In genomic region chr12:23921099-23921846, GRCh38 we compare ENCODE assay signal across 17 cellular contexts. TPM values are rescaled to one million over a fixed set of nuclear protein-coding genes. Genes with fewer than 3 reads are reported as not detected.
DNase-seq lines count a peak whose midpoint lies in the region; ATAC-seq and TF ChIP-seq lines count a peak whose summit lies in the region.
"Had no signal": no experiment of that assay in that cellular context is flagged by ENCODE, and none has a peak within 500 bp of the region (broad histone marks: within the 10 kb centered on the region; RNA-seq: fewer than 3 reads in every experiment).

No MANE protein-coding gene starts in this region.

- H3K4me3 ChIP-seq in GM12865 (ENCODE audit: low read depth, low read length) = no peak overlapping the region
- no peak overlapping the region for H3K4me3 ChIP-seq in iPS-15b (ENCODE audit: low read depth, low read length)
- no peak overlapping the region for H3K4me3 ChIP-seq in right lobe of liver
- H3K4me3 ChIP-seq: SK-N-MC had no signal

- H3K9me3 ChIP-seq in iPS-15b (ENCODE audit: control insufficient read depth, insufficient read depth, low read length) (no peaks in the 10 kb centered on the region), right lobe of liver (no peaks in the 10 kb centered on the region)
- H3K9me3 ChIP-seq: esophagus squamous epithelium had no signal

- peak overlapping the region; percentile 4 for H3K9ac ChIP-seq in iPS-15b (ENCODE audit: low read depth, low read length)
- H3K9ac ChIP-seq: parathyroid adenoma had no signal

- TF ChIP-seq CTCF in GM12865 (IDR thresholded peaks at IDR 0.05; ENCODE audit: insufficient read depth, low read depth, low read length, missing control alignments) (no peak), right lobe of liver (IDR thresholded peaks at IDR 0.05) (no peak)

- H3K27me3 ChIP-seq in iPS-15b (ENCODE audit: control insufficient read depth, insufficient read depth, low read length) (no peaks in the 10 kb centered on the region), right lobe of liver (no peaks in the 10 kb centered on the region)
- H3K27me3 ChIP-seq: esophagus squamous epithelium had no signal

- no peak overlapping the region for H3K27ac ChIP-seq in right lobe of liver
- H3K27ac ChIP-seq: esophagus squamous epithelium, parathyroid adenoma, SK-N-MC had no signal

- no peak for TF ChIP-seq POLR2A in right lobe of liver (IDR thresholded peaks at IDR 0.05)

- intact Hi-C loops in right lobe of liver (cut with DNase I) = no loop called here

- H3K36me3 ChIP-seq in iPS-15b (ENCODE audit: control insufficient read depth, insufficient read depth, low read length) (no peaks in the 10 kb centered on the region), right lobe of liver (no peaks in the 10 kb centered on the region)
- H3K36me3 ChIP-seq: esophagus squamous epithelium had no signal

- peak; percentile 47 for ATAC-seq in HG02678 (IDR thresholded peaks at IDR 0.05; ENCODE audit: unreplicated experiment)
- ATAC-seq in GM18498 (IDR thresholded peaks at IDR 0.05; ENCODE audit: unreplicated experiment) = no peak
- ATAC-seq in right lobe of liver = no peak
- no peak for ATAC-seq in HG03159 (IDR thresholded peaks at IDR 0.05; ENCODE audit: unreplicated experiment)
- ATAC-seq: left lobe of liver; stimulated activated naive CD8-positive, alpha-beta T cell treated with anti-CD3 and anti-CD28 coated beads, Interleukin-15, Interleukin-2, amounts not matched to agents 100 U/mL and 50 U/mL, for 24 hours had no signal

- no peaks in the 10 kb centered on the region for H3K4me1 ChIP-seq in iPS-15b (ENCODE audit: control insufficient read depth, insufficient read depth, low read length)
- H3K4me1 ChIP-seq in right lobe of liver = peaks cover 0 to 4% (median 0%) of the 10 kb centered on the region in 4 donors
- H3K4me1 ChIP-seq: esophagus squamous epithelium, parathyroid adenoma had no signal

- DNase-seq in GM12865 (ENCODE audit: low read depth) (peak; percentile 32), astrocyte of the hippocampus (ENCODE audit: low read depth, low spot score) (peak; percentile 57), right lobe of liver (no peak), NOMO-1 treated with DMSO at 0.1 percent for 48 hours (lab: John Stamatoyannopoulos, UW; ENCODE audit: unreplicated experiment) (no peak)
- DNase-seq: aorta; dermis blood vessel endothelial cell; esophagus squamous epithelium; NCI-H187; stimulated activated naive CD8-positive, alpha-beta T cell treated with anti-CD3 and anti-CD28 coated beads, Interleukin-15, Interleukin-2, amounts not matched to agents 100 U/mL and 50 U/mL, for 24 hours had no signal

- 73% methylated on average over 5 of the region's 5 CpGs for WGBS in right lobe of liver (ENCODE audit: insufficient coverage, low coverage, low lambda C conversion rate, missing lambda C conversion rate)

RNA-seq across cellular contexts. Expression of gene SOX5, which starts 28.2 kb away (rescaled TPM):
- 10 to 100 TPM; 14.8 to 34.3 (median 31.1) TPM for total RNA-seq in right lobe of liver
- total RNA-seq: HT-29 had no signal

Comparison
In these comparisons a context has a peak if more than half of its experiments do, and no peak if none do; other contexts are left out.
1. DNase-seq: peak in GM12865 (single experiment) and astrocyte of the hippocampus (single experiment); none in right lobe of liver (0 of 3) and NOMO-1 treated with DMSO at 0.1 percent for 48 hours (single experiment).